In genomic region chr6:24486065-24486464, GRCh38 we compare ENCODE assay signal across 11 cellular contexts.
"Had no signal": no experiment of that assay in that cellular context is flagged by ENCODE, and none has a peak within 500 bp of the region (broad histone marks: within the 10 kb centered on the region; RNA-seq: fewer than 3 reads in every experiment).

No MANE protein-coding gene starts in this region.

- H3K4me2 ChIP-seq: GM23338 had no signal

- H3K27ac ChIP-seq: GM23248 had no signal

- FAIRE-seq: H1, H54 had no signal

- H3K9me3 Mint-ChIP-seq: GM23338, H9, HFFc6 had no signal

- H3K4me1 Mint-ChIP-seq: GM23338, H9 had no signal

- H3K36me3 ChIP-seq: HAP-1 had no signal

- H3K27ac Mint-ChIP-seq: GM23338, H9, HFFc6 had no signal

- H2AFZ ChIP-seq: GM23248, GM23338 had no signal

- ATAC-seq: GM23338, HCT116 had no signal

- H3K9me3 ChIP-seq: HAP-1 had no signal

- DNase-seq: GM23248, GOT3, H7, H9, HCEC 1CT, HFFc6 had no signal

- H3K4me3 Mint-ChIP-seq: GM23338, HFFc6 had no signal

- H3K4me3 ChIP-seq: GM23248, GM23338, HAP-1 had no signal

- H3K9ac ChIP-seq: GM23248 had no signal

- H3K4me1 ChIP-seq: HAP-1 had no signal
